8 cellular contexts compared by ENCODE assay signal in the genomic region with DNA sequence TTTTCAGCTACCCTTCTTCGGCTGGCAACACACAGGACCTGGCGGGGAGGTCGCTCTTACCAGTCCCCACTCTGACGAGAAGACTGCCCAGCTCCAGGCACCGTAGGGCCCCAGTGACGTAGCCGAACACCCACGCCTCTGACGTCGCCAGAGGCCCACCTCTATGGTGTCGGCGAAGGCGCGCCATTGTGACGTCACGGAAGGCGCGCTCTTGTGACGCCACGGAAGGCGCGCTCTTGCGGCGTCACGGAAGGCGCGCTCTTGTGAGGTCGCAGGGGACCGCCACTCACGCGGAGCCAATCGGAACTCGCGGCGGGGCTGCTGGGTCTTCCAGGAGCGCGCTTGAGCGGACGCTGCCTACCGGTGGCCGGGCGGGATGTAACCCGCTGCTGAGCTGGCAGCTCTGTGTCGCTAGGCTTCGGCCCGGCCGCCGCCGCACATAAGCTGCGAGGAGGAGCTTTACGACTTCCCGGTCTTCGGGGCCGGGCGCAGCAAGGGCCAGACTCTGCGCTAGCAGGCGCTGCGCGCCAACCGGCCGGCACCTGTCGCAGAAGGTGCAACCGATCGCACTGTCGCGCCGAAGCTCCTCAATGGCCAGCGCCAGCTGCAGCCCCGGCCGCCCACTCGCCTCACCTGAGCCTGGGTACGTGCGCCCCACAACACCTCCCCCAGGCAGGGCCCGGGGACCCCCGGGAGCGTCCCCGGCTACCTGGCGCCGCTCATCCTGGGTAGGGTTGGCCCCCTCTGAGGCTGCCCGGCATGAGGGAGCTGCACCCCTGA.
DNase-seq lines count a peak whose midpoint lies in the region; ATAC-seq and TF ChIP-seq lines count a peak whose summit lies in the region.
"Not testable (repeated sequence)": the region's sequence is repeated elsewhere in the genome, so short reads cannot be mapped to it uniquely, and the experiment has no call there.

No MANE protein-coding gene starts in this region.

- H3K27me3 Mint-ChIP-seq in activated CD4-positive, alpha-beta T cell treated with anti-CD3 and anti-CD28 coated beads for 36 hours: not testable (repeated sequence)

- peak; percentile 100 for ATAC-seq in HG03439 (IDR thresholded peaks at IDR 0.05; ENCODE audit: unreplicated experiment)
- peak; percentile 100 for ATAC-seq in activated CD4-positive, alpha-beta T cell treated with anti-CD3 and anti-CD28 coated beads for 36 hours

- intact Hi-C loops in activated CD4-positive, alpha-beta T cell treated with anti-CD3 and anti-CD28 coated beads for 36 hours (cut with DNase I, micrococcal nuclease): loop anchor here (1.0 to 5.0 kb wide), 8 partner anchors 84 to 1177 kb away; partner anchors contain the start of genes MAD2L1 (in 1 of the 2), METTL14 (in 1 of the 2), SEC24D (in 1 of the 2) and USP53 (in 1 of the 2)

- CTCF ChIA-PET in activated CD4-positive, alpha-beta T cell treated with anti-CD3 and anti-CD28 coated beads for 36 hours (lab: Charles Lee): interaction anchor here (0.6 to 1.3 kb wide), 4 partner anchors 32 to 217 kb away, joined by 4 read pairs; no protein-coding TSS in a partner anchor

- H3K4me3 ChIP-seq in BE2C (ENCODE audit: low read depth, low read length): peak overlapping the region; percentile 80

- not testable (repeated sequence) for H3K36me3 Mint-ChIP-seq in activated CD4-positive, alpha-beta T cell treated with anti-CD3 and anti-CD28 coated beads for 36 hours (ENCODE audit: low read depth)

- peak overlapping the region; percentile 87 for H3K4me3 Mint-ChIP-seq in activated CD4-positive, alpha-beta T cell treated with anti-CD3 and anti-CD28 coated beads for 36 hours

- not testable (repeated sequence) for H3K9me3 Mint-ChIP-seq in activated CD4-positive, alpha-beta T cell treated with anti-CD3 and anti-CD28 coated beads for 36 hours (ENCODE audit: low read depth)

- peak overlapping the region; percentile 96 for H3K27ac Mint-ChIP-seq in activated CD4-positive, alpha-beta T cell treated with anti-CD3 and anti-CD28 coated beads for 36 hours

- DNase-seq in BE2C: peak; percentile 97
- DNase-seq in GM19238 (ENCODE audit: insufficient read length, low spot score): peak; percentile 79
- peak; percentile 69 for DNase-seq in NCI-H510A (lab: John Stamatoyannopoulos, UW)
- DNase-seq in activated CD4-positive, alpha-beta T cell treated with anti-CD3 and anti-CD28 coated beads for 36 hours: peak; percentile 98
- peak; percentile 99 for DNase-seq in kidney tubule cell (ENCODE audit: low spot score)
- peak; percentile 87 to 98 for DNase-seq in stimulated activated CD4-positive, alpha-beta T cell treated with anti-CD3 and anti-CD28 coated beads, Interleukin-1b, Interleukin-23, amount 100 ng/mL, for 1 hour (ENCODE audit: low read depth in 2 of 2)

- peak overlapping the region; percentile 83 for H3K27ac ChIP-seq in cingulate gyrus (ENCODE audit: low read depth, low read length)

- H3K36me3 ChIP-seq in BE2C: not testable (repeated sequence)

- not testable (repeated sequence) for H3K4me1 Mint-ChIP-seq in activated CD4-positive, alpha-beta T cell treated with anti-CD3 and anti-CD28 coated beads for 36 hours

- H3K9me3 ChIP-seq in BE2C: not testable (repeated sequence)

- peak; percentile 4; the same call in 1 of the 2 replicates for TF ChIP-seq CTCF in BE2C (IDR thresholded peaks at IDR 0.05; ENCODE audit: low read depth, low read length)

- POLR2A ChIA-PET in activated CD4-positive, alpha-beta T cell treated with anti-CD3 and anti-CD28 coated beads for 36 hours (lab: Charles Lee): interaction anchor here (0.6 kb wide), 3 partner anchors 174 to 242 kb away, joined by 3 to 4 read pairs (median 3); partner anchors contain the start of genes PDE5A and USP53

- not testable (repeated sequence) for H3K27me3 ChIP-seq in BE2C

- not testable (repeated sequence) for H3K4me1 ChIP-seq in BE2C

Comparison
In these comparisons a context has a peak if more than half of its experiments do, and no peak if none do; other contexts are left out.
1. Peak in every context shown above with its lines: DNase-seq, ATAC-seq, H3K4me3 ChIP-seq and H3K27ac ChIP-seq.